ENCODE assay signal across 9 cellular contexts in the genomic region with DNA sequence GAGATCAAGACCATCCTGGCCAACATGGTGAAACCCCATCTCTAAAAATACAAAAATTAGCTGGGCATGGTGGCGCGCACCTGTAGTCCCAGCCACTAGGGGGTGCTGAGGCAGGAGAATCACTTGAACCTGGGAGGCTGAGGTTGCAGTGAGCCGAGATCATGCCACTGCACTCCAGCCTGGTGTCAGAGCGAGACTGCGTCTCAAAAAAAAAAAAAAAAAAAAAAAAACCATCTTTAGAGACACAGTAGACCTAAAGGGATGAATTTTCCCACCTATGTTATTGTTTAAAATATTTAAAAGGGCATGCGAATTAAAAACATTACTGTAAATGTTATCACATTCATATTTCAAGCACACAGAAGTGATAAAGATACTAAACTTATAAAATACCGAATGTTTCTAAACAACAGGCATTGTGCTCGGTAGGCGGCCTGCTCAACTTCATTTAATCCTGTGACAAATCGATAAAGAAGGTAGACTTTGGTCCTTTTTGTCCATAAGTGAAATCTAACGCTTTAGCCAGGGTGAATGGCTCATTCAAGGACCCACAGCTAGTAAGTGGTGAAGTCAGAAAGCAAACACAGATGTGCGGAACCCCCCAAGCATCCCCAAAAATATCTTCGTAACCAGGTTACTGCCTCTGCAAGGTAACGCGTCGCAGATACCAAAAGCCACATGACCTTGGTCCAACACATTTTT. TPM values are rescaled to one million over a fixed set of nuclear protein-coding genes. Genes with fewer than 3 reads are reported as not detected.
DNase-seq lines count a peak whose midpoint lies in the region; ATAC-seq, FAIRE-seq and TF ChIP-seq lines count a peak whose summit lies in the region.
"Had no signal": no experiment of that assay in that cellular context is flagged by ENCODE, and none has a peak within 500 bp of the region (broad histone marks: within the 10 kb centered on the region; RNA-seq: fewer than 3 reads in every experiment).

No MANE protein-coding gene starts in this region.

- no peak for TF ChIP-seq POLR2A in endothelial cell of umbilical vein (IDR thresholded peaks at IDR 0.05; ENCODE audit: low read depth, low read length)

- dilution Hi-C loops in endothelial cell of umbilical vein (cut with MboI; ENCODE audit: extremely low pct_ligation_motif_present, low sequenced_read_pairs), result no loop called here

- no peak for FAIRE-seq in endothelial cell of umbilical vein (lab: Jason Lieb, UNC)

- no peak overlapping the region for H3K4me2 ChIP-seq in endothelial cell of umbilical vein (ENCODE audit: insufficient read depth, low read length)

- H3K9me3 ChIP-seq in endothelial cell of umbilical vein (replicated peaks; ENCODE audit: control insufficient read depth, insufficient read depth, low read length), result no peaks in the 10 kb centered on the region
- H3K9me3 ChIP-seq: HAP-1 had no signal

- H3K9ac ChIP-seq in endothelial cell of umbilical vein (replicated peaks; ENCODE audit: extremely low read depth, insufficient read depth, low read length), result no peak overlapping the region

- no peak overlapping the region for H3K27ac ChIP-seq in endothelial cell of umbilical vein (ENCODE audit: insufficient read depth, low read depth, low read length)

- peaks cover 5 to 14% of the 10 kb centered on the region in 2 experiments for H3K36me3 ChIP-seq in endothelial cell of umbilical vein (ENCODE audit: control insufficient read depth in 2 of 2, extremely low read depth in 1 of 2, insufficient read depth in 2 of 2, low read length in 2 of 2)

- POLR2A ChIA-PET in endothelial cell of umbilical vein (lab: Charles Lee), result interaction anchor here (0.7 kb wide), 1 partner anchor 17 kb away, joined by 3 read pairs; a partner anchor contains a TSS

- TF ChIP-seq CTCF in AG09319 (IDR thresholded peaks at IDR 0.05; ENCODE audit: low read depth, low read length), result peak; percentile 51
- peak; percentile 39 to 54 for TF ChIP-seq CTCF in endothelial cell of umbilical vein (IDR thresholded peaks at IDR 0.05; ENCODE audit: extremely low read depth in 1 of 2, insufficient read depth in 1 of 2, low read depth in 1 of 2, low read length in 2 of 2)
- TF ChIP-seq CTCF in retinal pigment epithelial cell (conservative IDR thresholded peaks at IDR 0.05; ENCODE audit: low read depth, low read length), result peak; percentile 56

- H3K79me2 ChIP-seq in endothelial cell of umbilical vein (ENCODE audit: control insufficient read depth, insufficient read depth, low read length), result peaks cover 13% of the 10 kb centered on the region

- BruUV-seq in endothelial cell of umbilical vein (replicated peaks; lab: Mats Ljungman, UMichigan), result no TSS peak

- DNase-seq in AG09319 (ENCODE audit: extremely low read depth, low read depth), result no peak
- peak; percentile 17 for DNase-seq in HK-2 (ENCODE audit: unreplicated experiment)
- DNase-seq in activated CD4-positive, alpha-beta T cell treated with anti-CD3 and anti-CD28 coated beads, Interleukin-2, amount 50 U/mL, for 48 hours, result peak; percentile 66 to 72
- peak; percentile 10 for DNase-seq in endothelial cell of umbilical vein (ENCODE audit: low read depth, low spot score)
- DNase-seq in retinal pigment epithelial cell (ENCODE audit: low read depth), result no peak
- no peak for DNase-seq in COLO829 (ENCODE audit: low spot score)
- DNase-seq in foreskin melanocyte, result no peak

- H3K9me1 ChIP-seq in endothelial cell of umbilical vein (replicated peaks; ENCODE audit: control insufficient read depth, extremely low read depth, insufficient read depth, low read length), result no peaks in the 10 kb centered on the region

- intact Hi-C loops in endothelial cell of umbilical vein (cut with micrococcal nuclease), result loop anchor here (1.0 to 5.0 kb wide), 3 partner anchors 37 to 280 kb away; a partner anchor contains a TSS

- H3K4me1 ChIP-seq in endothelial cell of umbilical vein (ENCODE audit: control insufficient read depth, extremely low read depth, insufficient read depth, low read length), result no peaks in the 10 kb centered on the region

- H3K4me3 ChIP-seq in endothelial cell of umbilical vein (replicated peaks in 1 of 3; ENCODE audit: insufficient read depth in 1 of 3, low read depth in 1 of 3, low read length in 3 of 3), result no peak overlapping the region
- no peak overlapping the region for H3K4me3 ChIP-seq in retinal pigment epithelial cell (ENCODE audit: low read length)
- H3K4me3 ChIP-seq: HAP-1 had no signal

- H4K20me1 ChIP-seq in endothelial cell of umbilical vein (replicated peaks; ENCODE audit: control insufficient read depth, extremely low read depth, insufficient read depth, low read length), result no peaks in the 10 kb centered on the region

- H3K27me3 ChIP-seq in endothelial cell of umbilical vein (ENCODE audit: control insufficient read depth in 2 of 2, insufficient read depth in 2 of 2, low read length in 2 of 2), result no peaks in the 10 kb centered on the region

- no peak for ATAC-seq in GM21390 (IDR thresholded peaks at IDR 0.05; ENCODE audit: unreplicated experiment)

- CTCF ChIA-PET in endothelial cell of umbilical vein (lab: Charles Lee), result interaction anchor here (0.6 to 4.5 kb wide), 14 partner anchors 11 to 157 kb away, joined by 3 to 20 read pairs (median 6); a partner anchor contains a TSS

- H2AFZ ChIP-seq in endothelial cell of umbilical vein (ENCODE audit: low read depth, low read length), result no peak overlapping the region

TF ChIP-seq in endothelial cell of umbilical vein, 7 proteins besides CTCF, POLR2A, EP300 and RAD21:
- TF ChIP-seq MYC (IDR thresholded peaks at IDR 0.05; ENCODE audit: low read depth, low read length) (no peak), GATA2 (IDR thresholded peaks at IDR 0.05; ENCODE audit: insufficient read depth, insufficient read length, low read depth, low read length) (no peak), FOS (IDR thresholded peaks at IDR 0.05; ENCODE audit: borderline replicate concordance, insufficient read depth, low read length) (no peak), EZH2 (IDR thresholded peaks at IDR 0.05; ENCODE audit: borderline replicate concordance, low read depth, low read length, severe bottlenecking) (no peak), POLR2AphosphoS5 (IDR thresholded peaks at IDR 0.05; ENCODE audit: insufficient read depth, low read depth, low read length) (no peak), JUN (IDR thresholded peaks at IDR 0.05; ENCODE audit: borderline replicate concordance, insufficient read depth, insufficient read length, low read depth) (no peak)
- TF ChIP-seq, protein P1, sequence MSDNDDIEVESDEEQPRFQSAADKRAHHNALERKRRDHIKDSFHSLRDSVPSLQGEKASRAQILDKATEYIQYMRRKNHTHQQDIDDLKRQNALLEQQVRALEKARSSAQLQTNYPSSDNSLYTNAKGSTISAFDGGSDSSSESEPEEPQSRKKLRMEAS (IDR thresholded peaks at IDR 0.05; ENCODE audit: insufficient read depth, insufficient read length), result no peak

RNA-seq across cellular contexts. Expression of a gene that starts 16.1 kb away (rescaled TPM):
- total RNA-seq in endothelial cell of umbilical vein, result 42.6 and 43.8 TPM in 2 replicates
- 19.7 and 22.6 TPM in 2 replicates for polyA plus RNA-seq in endothelial cell of umbilical vein
- polyA plus RNA-seq in endothelial cell of umbilical vein (2011; cell fraction: cytosol; rRNA removed), result 22.3 and 25.2 TPM in 2 replicates
- 58.9 and 69.5 TPM in 2 replicates for polyA plus RNA-seq in endothelial cell of umbilical vein (2011; cell fraction: nucleus; rRNA removed)
- 23.6 and 30.5 TPM in 2 replicates for polyA plus RNA-seq in endothelial cell of umbilical vein (2012)
- 51.1 and 54.4 TPM in 2 replicates for polyA minus RNA-seq in endothelial cell of umbilical vein
- 74.8 TPM for polyA minus RNA-seq in endothelial cell of umbilical vein (2011; cell fraction: cytosol; rRNA and poly(A)+ RNA removed)
- polyA minus RNA-seq in endothelial cell of umbilical vein (2011; cell fraction: nucleus; rRNA and poly(A)+ RNA removed), result 42.2 and 56.5 TPM in 2 replicates

RNA-seq across cellular contexts. Expression of a gene that starts 16.8 kb away (rescaled TPM):
- 41.6 and 53.1 TPM in 2 replicates for total RNA-seq in endothelial cell of umbilical vein
- 38.0 and 40.2 TPM in 2 replicates for polyA plus RNA-seq in endothelial cell of umbilical vein
- polyA plus RNA-seq in endothelial cell of umbilical vein (2011; cell fraction: cytosol; rRNA removed), result 33.9 and 38.1 TPM in 2 replicates
- polyA plus RNA-seq in endothelial cell of umbilical vein (2011; cell fraction: nucleus; rRNA removed), result 108 and 115 TPM in 2 replicates
- polyA plus RNA-seq in endothelial cell of umbilical vein (2012), result 48.2 and 57.0 TPM in 2 replicates
- polyA minus RNA-seq in endothelial cell of umbilical vein, result 62.9 and 72.5 TPM in 2 replicates
- polyA minus RNA-seq in endothelial cell of umbilical vein (2011; cell fraction: cytosol; rRNA and poly(A)+ RNA removed), result 18.4 TPM
- polyA minus RNA-seq in endothelial cell of umbilical vein (2011; cell fraction: nucleus; rRNA and poly(A)+ RNA removed), result 36.8 and 41.5 TPM in 2 replicates

RNA-seq across cellular contexts. Expression of a gene that starts 45.5 kb away (rescaled TPM):
- total RNA-seq in endothelial cell of umbilical vein, result 38.0 and 40.7 TPM in 2 replicates
- 29.2 and 35.7 TPM in 2 replicates for polyA plus RNA-seq in endothelial cell of umbilical vein
- 57.8 and 59.9 TPM in 2 replicates for polyA plus RNA-seq in endothelial cell of umbilical vein (2011; cell fraction: cytosol; rRNA removed)
- polyA plus RNA-seq in endothelial cell of umbilical vein (2011; cell fraction: nucleus; rRNA removed), result 46.7 and 56.1 TPM in 2 replicates
- polyA plus RNA-seq in endothelial cell of umbilical vein (2012), result 52.7 and 70.0 TPM in 2 replicates
- polyA minus RNA-seq in endothelial cell of umbilical vein, result 31.6 and 35.1 TPM in 2 replicates
- 18.8 TPM for polyA minus RNA-seq in endothelial cell of umbilical vein (2011; cell fraction: cytosol; rRNA and poly(A)+ RNA removed)
- polyA minus RNA-seq in endothelial cell of umbilical vein (2011; cell fraction: nucleus; rRNA and poly(A)+ RNA removed), result 9.2 and 11.3 TPM in 2 replicates

RNA-seq across cellular contexts. Expression of a gene that starts 45.7 kb away (rescaled TPM):
- 21.2 and 22.9 TPM in 2 replicates for total RNA-seq in endothelial cell of umbilical vein
- polyA plus RNA-seq in endothelial cell of umbilical vein, result 24.2 and 29.0 TPM in 2 replicates
- polyA plus RNA-seq in endothelial cell of umbilical vein (2011; cell fraction: cytosol; rRNA removed), result 21.4 and 22.0 TPM in 2 replicates
- 91.2 and 108 TPM in 2 replicates for polyA plus RNA-seq in endothelial cell of umbilical vein (2011; cell fraction: nucleus; rRNA removed)
- polyA plus RNA-seq in endothelial cell of umbilical vein (2012), result 19.2 and 20.7 TPM in 2 replicates
- 19.1 and 27.1 TPM in 2 replicates for polyA minus RNA-seq in endothelial cell of umbilical vein
- polyA minus RNA-seq in endothelial cell of umbilical vein (2011; cell fraction: cytosol; rRNA and poly(A)+ RNA removed), result 4.7 TPM
- polyA minus RNA-seq in endothelial cell of umbilical vein (2011; cell fraction: nucleus; rRNA and poly(A)+ RNA removed), result 20.1 and 36.6 TPM in 2 replicates

Comparison
In these comparisons a context has a peak if more than half of its experiments do, and no peak if none do; other contexts are left out.
1. DNase-seq: peak in HK-2 (single experiment), activated CD4-positive, alpha-beta T cell treated with anti-CD3 and anti-CD28 coated beads, Interleukin-2, amount 50 U/mL, for 48 hours (2 of 2) and endothelial cell of umbilical vein (single experiment); none in AG09319 (single experiment), retinal pigment epithelial cell (single experiment), COLO829 (single experiment) and foreskin melanocyte (single experiment).
2. Peak in every context shown above with its lines, with median percentiles within 50 percentile points of each other: CTCF ChIP-seq.